ENCODE assay signal across 1 cellular context in the genomic region with DNA sequence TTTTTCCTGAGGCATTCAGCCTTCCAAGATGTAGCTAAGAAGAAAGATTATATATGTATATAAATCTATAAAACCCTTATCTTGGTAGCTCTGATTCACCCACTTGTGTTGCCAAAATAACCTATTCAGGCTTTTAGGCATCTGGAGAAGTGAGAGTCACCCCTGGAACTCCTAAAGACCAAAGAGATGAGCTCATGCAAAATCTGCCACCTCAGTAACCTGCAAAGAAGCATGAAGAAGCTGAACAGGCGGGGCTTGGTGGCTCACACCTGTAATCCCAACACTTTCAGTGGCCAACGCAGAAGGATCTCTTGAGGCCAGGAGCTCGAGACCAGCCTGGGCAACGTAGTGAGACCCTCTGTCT.
TF ChIP-seq lines count a peak whose summit lies in the region.

No MANE protein-coding gene starts in this region.

TF ChIP-seq in SK-N-SH, 30 proteins besides CTCF, POLR2A, EP300 and RAD21:
- TF ChIP-seq NFIC (IDR thresholded peaks at IDR 0.05; ENCODE audit: borderline replicate concordance) (0 out of 2 replicates have a peak, but pooled peaks have one; percentile 12), SMC3 (IDR thresholded peaks at IDR 0.05; ENCODE audit: low read depth, low read length) (no peak)
